ENCODE assay signal across 19 cellular contexts in genomic region chr10:27535312-27535711, GRCh38.
"Had no signal": no experiment of that assay in that cellular context is flagged by ENCODE, and none has a peak within 500 bp of the region (broad histone marks: within the 10 kb centered on the region; RNA-seq: fewer than 3 reads in every experiment).

No MANE protein-coding gene starts in this region.

- H3K27me3 Mint-ChIP-seq: activated CD4-positive, alpha-beta memory T cell treated with anti-CD3 and anti-CD28 coated beads, Interleukin-2, amount 10 ng/mL, durations not matched to agents 7 days and 5 days; activated naive CD4-positive, alpha-beta T cell treated with anti-CD3 and anti-CD28 coated beads, Interleukin-2, amount 10 ng/mL, durations not matched to agents 7 days and 5 days; activated naive CD8-positive, alpha-beta T cell treated with anti-CD3 and anti-CD28 coated beads for 36 hours had no signal

- H3K27ac Mint-ChIP-seq: activated CD4-positive, alpha-beta memory T cell treated with anti-CD3 and anti-CD28 coated beads, Interleukin-2, amount 10 ng/mL, durations not matched to agents 7 days and 5 days; activated naive CD4-positive, alpha-beta T cell treated with anti-CD3 and anti-CD28 coated beads, Interleukin-2, amount 10 ng/mL, durations not matched to agents 7 days and 5 days; activated naive CD8-positive, alpha-beta T cell treated with anti-CD3 and anti-CD28 coated beads for 36 hours; activated T-cell treated with anti-CD3 and anti-CD28 coated beads, Interleukin-2, amount 50 U/mL, for 72 hours; activated T-helper 2 cell treated with anti-CD3 and anti-CD28 coated beads, Interferon-gamma antibody, Interleukin-2, Interleukin-4, amounts not matched to agents 10 μg/mL and 5 μg/mL and 100 μg/mL, durations not matched to agents 14 hours and 24 hours and 36 hours; T-helper 1 cell treated with Interleukin-12 subunit alpha and Interleukin-12 subunit beta and Interleukin-4 antibody, amounts not matched to agents 30 μg/mL and 1 μg/mL, for 36 hours had no signal

- H3K9me3 Mint-ChIP-seq: activated CD4-positive, alpha-beta memory T cell treated with anti-CD3 and anti-CD28 coated beads, Interleukin-2, amount 10 ng/mL, durations not matched to agents 7 days and 5 days; activated naive CD4-positive, alpha-beta T cell treated with anti-CD3 and anti-CD28 coated beads, Interleukin-2, amount 10 ng/mL, durations not matched to agents 7 days and 5 days; activated naive CD8-positive, alpha-beta T cell treated with anti-CD3 and anti-CD28 coated beads for 36 hours; activated T-cell treated with anti-CD3 and anti-CD28 coated beads, Interleukin-2, amount 50 U/mL, for 72 hours; activated T-helper 2 cell treated with anti-CD3 and anti-CD28 coated beads, Interferon-gamma antibody, Interleukin-2, Interleukin-4, amounts not matched to agents 10 μg/mL and 5 μg/mL and 100 μg/mL, durations not matched to agents 14 hours and 24 hours and 36 hours; T-helper 1 cell treated with Interleukin-12 subunit alpha and Interleukin-12 subunit beta and Interleukin-4 antibody, amounts not matched to agents 30 μg/mL and 1 μg/mL, for 36 hours had no signal

- H3K4me3 Mint-ChIP-seq: activated CD4-positive, alpha-beta memory T cell treated with anti-CD3 and anti-CD28 coated beads, Interleukin-2, amount 10 ng/mL, durations not matched to agents 7 days and 5 days; activated naive CD4-positive, alpha-beta T cell treated with anti-CD3 and anti-CD28 coated beads, Interleukin-2, amount 10 ng/mL, durations not matched to agents 7 days and 5 days; activated naive CD8-positive, alpha-beta T cell treated with anti-CD3 and anti-CD28 coated beads for 36 hours; activated T-cell treated with anti-CD3 and anti-CD28 coated beads, Interleukin-2, amount 50 U/mL, for 72 hours; T-helper 1 cell treated with Interleukin-12 subunit alpha and Interleukin-12 subunit beta and Interleukin-4 antibody, amounts not matched to agents 30 μg/mL and 1 μg/mL, for 36 hours had no signal

- DNase-seq: activated CD4-positive, alpha-beta memory T cell treated with anti-CD3 and anti-CD28 coated beads, Interleukin-2, amount 10 ng/mL, durations not matched to agents 7 days and 5 days; activated CD4-positive, alpha-beta T cell treated with anti-CD3 and anti-CD28 coated beads, Interleukin-2, amount 50 U/mL, for 1 hour; activated CD4-positive, CD25-positive, alpha-beta regulatory T cell; activated gamma-delta T cell treated with Interleukin-2 at 50 U/mL for 16 hours; activated naive CD4-positive, alpha-beta T cell treated with anti-CD3 and anti-CD28 coated beads, Interleukin-2, amount 10 ng/mL, durations not matched to agents 7 days and 5 days; activated naive CD8-positive, alpha-beta T cell treated with anti-CD3 and anti-CD28 coated beads for 36 hours; activated T-cell treated with anti-CD3 and anti-CD28 coated beads for 4 hours; activated T-cell treated with anti-CD3 and anti-CD28 coated beads, Interleukin-2, amount 50 U/mL, for 72 hours; NCI-H1092 treated with DMSO at 0.1 percent for 48 hours; NCI-H1417 treated with DMSO at 0.1 percent for 48 hours; NCI-H1694; NCI-H2029; NCI-H2107; NCI-H510A treated with DMSO at 0.1 percent for 48 hours; NCI-H69; PC-3; SHP77 treated with DMSO at 0.1 percent for 48 hours had no signal

- ATAC-seq: activated T-cell treated with anti-CD3 and anti-CD28 coated beads, Interleukin-2, amount 50 U/mL, for 72 hours; PC-3 had no signal
